In genomic region chr6:133916650-133917151, GRCh38 we compare ENCODE assay signal across 9 cellular contexts. TPM values are rescaled to one million over a fixed set of nuclear protein-coding genes. Genes with fewer than 3 reads are reported as not detected.
DNase-seq lines count a peak whose midpoint lies in the region; ATAC-seq and TF ChIP-seq lines count a peak whose summit lies in the region.
"Had no signal": no experiment of that assay in that cellular context is flagged by ENCODE, and none has a peak within 500 bp of the region (broad histone marks: within the 10 kb centered on the region; RNA-seq: fewer than 3 reads in every experiment).

No MANE protein-coding gene starts in this region.

- ATAC-seq in GM19351 (IDR thresholded peaks at IDR 0.05; ENCODE audit: unreplicated experiment), result peak; percentile 79
- ATAC-seq in HG03565 (IDR thresholded peaks at IDR 0.05; ENCODE audit: unreplicated experiment), result peak; percentile 88
- peak; percentile 79 to 84 for ATAC-seq in lower lobe of right lung

- no peak overlapping the region for H3K4me3 ChIP-seq in lower lobe of right lung

- DNase-seq in CD14-positive monocyte (ENCODE audit: low spot score), result peak; percentile 57
- peak; percentile 95 for DNase-seq in NCI-H748 (lab: John Stamatoyannopoulos, UW; ENCODE audit: unreplicated experiment)
- DNase-seq in activated CD4-positive, alpha-beta T cell treated with anti-CD3 and anti-CD28 coated beads, Interleukin-2, amount 50 U/mL, for 24 hours (ENCODE audit: low read depth in 1 of 2, low spot score in 1 of 2), result peak; percentile 55 to 70
- DNase-seq in effector CD4-positive, alpha-beta T cell, result peak; percentile 60
- DNase-seq in lower lobe of right lung, result peak; percentile 87
- peak; percentile 63 for DNase-seq in stimulated activated CD8-positive, alpha-beta memory T cell treated with anti-CD3 and anti-CD28 coated beads, Interleukin-15, amount 100 ng/mL, for 1 hour (ENCODE audit: low read depth)

- peaks cover 4% of the 10 kb centered on the region for H3K4me1 ChIP-seq in lower lobe of right lung

- H3K9me3 Mint-ChIP-seq in CD14-positive monocyte, result peaks cover 0 to 7% (median 3%) of the 10 kb centered on the region in 7 donors
- H3K9me3 Mint-ChIP-seq: activated naive CD4-positive, alpha-beta T cell treated with anti-CD3 and anti-CD28 coated beads, Interleukin-2, amount 50 U/mL, for 24 hours had no signal

- no peaks in the 10 kb centered on the region for H3K9me3 ChIP-seq in lower lobe of right lung

- no peaks in the 10 kb centered on the region for H3K36me3 ChIP-seq in lower lobe of right lung

- H3K36me3 Mint-ChIP-seq in CD14-positive monocyte, result no peaks in the 10 kb centered on the region
- H3K36me3 Mint-ChIP-seq: activated naive CD4-positive, alpha-beta T cell treated with anti-CD3 and anti-CD28 coated beads, Interleukin-2, amount 50 U/mL, for 24 hours had no signal

- peak overlapping the region in 1 of 2 donors; percentile 82 for H3K4me3 Mint-ChIP-seq in CD14-positive monocyte
- H3K4me3 Mint-ChIP-seq: activated naive CD4-positive, alpha-beta T cell treated with anti-CD3 and anti-CD28 coated beads, Interleukin-2, amount 50 U/mL, for 24 hours had no signal

- H3K27me3 ChIP-seq in lower lobe of right lung (ENCODE audit: low read depth), result no peaks in the 10 kb centered on the region

- H3K27ac Mint-ChIP-seq in CD14-positive monocyte, result peak overlapping the region in 1 of 7 donors; percentile 36
- H3K27ac Mint-ChIP-seq: activated naive CD4-positive, alpha-beta T cell treated with anti-CD3 and anti-CD28 coated beads, Interleukin-2, amount 50 U/mL, for 24 hours had no signal

- H3K4me1 Mint-ChIP-seq in CD14-positive monocyte, result peaks cover 10% of the 10 kb centered on the region

- H3K27me3 Mint-ChIP-seq in CD14-positive monocyte (ENCODE audit: low read depth in 3 of 3), result peaks cover 9 to 29% (median 23%) of the 10 kb centered on the region in 3 donors

- intact Hi-C loops in CD14-positive monocyte (cut with micrococcal nuclease) (loop anchor here in 1 of 2 donors (10.0 kb wide), 1 partner anchor 1372 kb away; no protein-coding TSS in a partner anchor), lower lobe of right lung (cut with DNase I) (loop anchor here (10.0 kb wide), 1 partner anchor 342 kb away; no protein-coding TSS in a partner anchor)

- no peak overlapping the region for H3K27ac ChIP-seq in lower lobe of right lung

- TF ChIP-seq CTCF in CD14-positive monocyte (IDR thresholded peaks at IDR 0.05), result peak; percentile 94
- peak; percentile 93 for TF ChIP-seq CTCF in lower lobe of right lung (IDR thresholded peaks at IDR 0.05)

RNA-seq across cellular contexts. Expression of gene TCF21, which starts 27.8 kb away (rescaled TPM):
- not detected for polyA plus RNA-seq in CD14-positive monocyte
- total RNA-seq in lower lobe of right lung, result 46.5 TPM

RNA-seq across cellular contexts. Expression of gene TBPL1, which starts 36.3 kb away (rescaled TPM):
- polyA plus RNA-seq in CD14-positive monocyte, result 10 to 100 TPM; 35.5 to 35.6 TPM
- total RNA-seq in lower lobe of right lung, result 21.1 TPM
